23 cellular contexts compared by ENCODE assay signal in genomic region chr2:36339819-36340218, GRCh38. TPM values are rescaled to one million over a fixed set of nuclear protein-coding genes. Genes with fewer than 3 reads are reported as not detected.
A peak's percentile ranks its signal among the peaks of the same experiment; 100 is the strongest.
DNase-seq lines count a peak whose midpoint lies in the region; ATAC-seq and TF ChIP-seq lines count a peak whose summit lies in the region.
"Had no signal": no experiment of that assay in that cellular context is flagged by ENCODE, and none has a peak within 500 bp of the region (broad histone marks: within the 10 kb centered on the region; RNA-seq: fewer than 3 reads in every experiment).

No MANE protein-coding gene starts in this region.

- H3K4me3 ChIP-seq in mesenchymal stem cell (ENCODE audit: insufficient read depth in 1 of 2, low read depth in 1 of 2, low read length in 2 of 2), result no peak overlapping the region
- H3K4me3 ChIP-seq: heart left ventricle, upper lobe of right lung had no signal

- H2AK5ac ChIP-seq in mesenchymal stem cell (ENCODE audit: low read length, severe bottlenecking), result peak overlapping the region; percentile 10

- no peak for TF ChIP-seq RAD21 in Ishikawa (IDR thresholded peaks at IDR 0.05; ENCODE audit: low read depth)

- H3K4me1 Mint-ChIP-seq in activated T-helper 1 cell treated with anti-CD3 and anti-CD28 coated beads, Interleukin-12 subunit alpha, Interleukin-12 subunit beta, Interleukin-2, Interleukin-4 antibody, amounts not matched to agents 30 ng/mL and 10 ng/mL and 1 ng/mL, durations not matched to agents 14 hours and 24 hours and 36 hours (ENCODE audit: low read depth), result peaks cover 10% of the 10 kb centered on the region
- H3K4me1 Mint-ChIP-seq: IgD-negative memory B cell had no signal

- TF ChIP-seq CTCF in foreskin keratinocyte (conservative IDR thresholded peaks at IDR 0.05), result no peak

- H3K36me3 ChIP-seq in mesenchymal stem cell (ENCODE audit: control insufficient read depth in 1 of 2, insufficient read depth in 2 of 2, low read depth in 1 of 2, low read length in 2 of 2), result no peaks in the 10 kb centered on the region
- H3K36me3 ChIP-seq: heart left ventricle, upper lobe of right lung had no signal

- H3K79me1 ChIP-seq in mesenchymal stem cell (replicated peaks; ENCODE audit: low read length, poor library complexity, severe bottlenecking), result no peaks in the 10 kb centered on the region

- no peaks in the 10 kb centered on the region for H3K9me3 Mint-ChIP-seq in activated T-helper 1 cell treated with anti-CD3 and anti-CD28 coated beads, Interleukin-12 subunit alpha, Interleukin-12 subunit beta, Interleukin-2, Interleukin-4 antibody, amounts not matched to agents 30 ng/mL and 10 ng/mL and 1 ng/mL, durations not matched to agents 14 hours and 24 hours and 36 hours
- H3K9me3 Mint-ChIP-seq: CD4-positive, alpha-beta T cell; IgD-negative memory B cell; natural killer cell; stimulated activated naive CD8-positive, alpha-beta T cell treated with anti-CD3 and anti-CD28 coated beads, Interleukin-15, amount 100 ng/mL, for 72 hours had no signal

- peak; percentile 50 for DNase-seq in AG08395 (ENCODE audit: low spot score)
- DNase-seq in astrocyte of the hippocampus (ENCODE audit: low read depth, low spot score), result peak; percentile 64
- DNase-seq in mesenchymal stem cell, result no peak
- no peak for DNase-seq in substantia nigra (lab: John Stamatoyannopoulos, UW)
- DNase-seq in foreskin keratinocyte, result no peak
- no peak for DNase-seq in activated T-helper 1 cell treated with anti-CD3 and anti-CD28 coated beads, Interleukin-12 subunit alpha, Interleukin-12 subunit beta, Interleukin-2, Interleukin-4 antibody, amounts not matched to agents 30 ng/mL and 10 ng/mL and 1 ng/mL, durations not matched to agents 14 hours and 24 hours and 36 hours (ENCODE audit: low spot score)
- no peak for DNase-seq in cardiac septum (ENCODE audit: low spot score)
- DNase-seq: activated CD4-positive, alpha-beta T cell treated with anti-CD3 and anti-CD28 coated beads, Interleukin-2, amount 50 U/mL, for 1 hour; activated CD8-positive, alpha-beta memory T cell treated with anti-CD3 and anti-CD28 coated beads, Interleukin-2, amount 50 U/mL, for 48 hours; activated gamma-delta T cell treated with Interleukin-2 at 50 U/mL for 16 hours; amygdala; CD4-positive, alpha-beta T cell; effector CD8-positive, alpha-beta T cell; heart left ventricle; mammary epithelial cell; natural killer cell; NCI-H2029 treated with DMSO at 0.1 percent for 48 hours; SHP77; stimulated activated naive CD8-positive, alpha-beta T cell treated with anti-CD3 and anti-CD28 coated beads, Interleukin-15, amount 100 ng/mL, for 72 hours; upper lobe of right lung had no signal

- ATAC-seq in foreskin keratinocyte, result no peak
- ATAC-seq: esophagus mucosa; heart left ventricle; natural killer cell; stimulated activated naive CD8-positive, alpha-beta T cell treated with anti-CD3 and anti-CD28 coated beads, Interleukin-15, amount 100 ng/mL, for 72 hours; upper lobe of right lung had no signal

- WGBS in mesenchymal stem cell, result 43% methylated on average over 3 of the region's 4 CpGs

- no peaks in the 10 kb centered on the region for H3K36me3 Mint-ChIP-seq in activated T-helper 1 cell treated with anti-CD3 and anti-CD28 coated beads, Interleukin-12 subunit alpha, Interleukin-12 subunit beta, Interleukin-2, Interleukin-4 antibody, amounts not matched to agents 30 ng/mL and 10 ng/mL and 1 ng/mL, durations not matched to agents 14 hours and 24 hours and 36 hours (ENCODE audit: low read depth)
- H3K36me3 Mint-ChIP-seq: natural killer cell had no signal

- no peak overlapping the region for H2BK12ac ChIP-seq in mesenchymal stem cell (ENCODE audit: low read length in 2 of 2)

- peaks cover 14% of the 10 kb centered on the region for H3K27me3 Mint-ChIP-seq in activated T-helper 1 cell treated with anti-CD3 and anti-CD28 coated beads, Interleukin-12 subunit alpha, Interleukin-12 subunit beta, Interleukin-2, Interleukin-4 antibody, amounts not matched to agents 30 ng/mL and 10 ng/mL and 1 ng/mL, durations not matched to agents 14 hours and 24 hours and 36 hours (ENCODE audit: insufficient read depth)
- H3K27me3 Mint-ChIP-seq: CD4-positive, alpha-beta T cell had no signal

- peak overlapping the region in 1 of 2 experiments; percentile 6 for H3K4ac ChIP-seq in mesenchymal stem cell (ENCODE audit: low read depth in 1 of 2, low read length in 2 of 2)

- H3K27ac ChIP-seq in mesenchymal stem cell (ENCODE audit: low read length, poor library complexity, severe bottlenecking), result peak overlapping the region; percentile 96
- no peak overlapping the region for H3K27ac ChIP-seq in substantia nigra (ENCODE audit: low read depth, low read length, poor library complexity, severe bottlenecking)
- no peak overlapping the region for H3K27ac ChIP-seq in foreskin keratinocyte
- H3K27ac ChIP-seq: heart left ventricle, upper lobe of right lung had no signal

- no peak overlapping the region for H3K9ac ChIP-seq in mesenchymal stem cell (ENCODE audit: low read length)

- no peak overlapping the region for H3K4me2 ChIP-seq in mesenchymal stem cell (ENCODE audit: low read length, poor library complexity, severe bottlenecking)

- no peak overlapping the region for H2BK120ac ChIP-seq in mesenchymal stem cell (ENCODE audit: low read depth, low read length)

- H2BK5ac ChIP-seq in mesenchymal stem cell (ENCODE audit: low read depth, low read length, poor library complexity, severe bottlenecking), result peak overlapping the region; percentile 81

- no peak overlapping the region for H2AFZ ChIP-seq in mesenchymal stem cell (ENCODE audit: low read depth, low read length)

- intact Hi-C loops in activated T-helper 1 cell treated with anti-CD3 and anti-CD28 coated beads, Interleukin-12 subunit alpha, Interleukin-12 subunit beta, Interleukin-2, Interleukin-4 antibody, amounts not matched to agents 30 ng/mL and 10 ng/mL and 1 ng/mL, durations not matched to agents 14 hours and 24 hours and 36 hours (cut with micrococcal nuclease), result no loop called here
- intact Hi-C loops in cardiac septum (cut with DNase I), result no loop called here

- no peak overlapping the region for H3K23ac ChIP-seq in mesenchymal stem cell (ENCODE audit: low read length in 2 of 2)

- no peak overlapping the region for H3K18ac ChIP-seq in mesenchymal stem cell (ENCODE audit: low read depth in 1 of 2, low read length in 2 of 2)

- no peak overlapping the region for H4K91ac ChIP-seq in mesenchymal stem cell (ENCODE audit: low read length)

- H3K14ac ChIP-seq in mesenchymal stem cell (ENCODE audit: low read length in 2 of 2), result no peak overlapping the region

- peak; percentile 57; the same call in 1 of the 2 replicates for TF ChIP-seq EP300 in Ishikawa (IDR thresholded peaks at IDR 0.05; ENCODE audit: borderline replicate concordance)

- H3K4me1 ChIP-seq in mesenchymal stem cell (ENCODE audit: control insufficient read depth, insufficient read depth, low read depth, low read length), result peaks cover 9% of the 10 kb centered on the region
- peaks cover 13% of the 10 kb centered on the region for H3K4me1 ChIP-seq in foreskin keratinocyte
- H3K4me1 ChIP-seq: heart left ventricle, upper lobe of right lung had no signal

- no peak overlapping the region for H4K8ac ChIP-seq in mesenchymal stem cell (ENCODE audit: low read length)

- no peak overlapping the region for H3K4me3 Mint-ChIP-seq in activated T-helper 1 cell treated with anti-CD3 and anti-CD28 coated beads, Interleukin-12 subunit alpha, Interleukin-12 subunit beta, Interleukin-2, Interleukin-4 antibody, amounts not matched to agents 30 ng/mL and 10 ng/mL and 1 ng/mL, durations not matched to agents 14 hours and 24 hours and 36 hours
- H3K4me3 Mint-ChIP-seq: CD4-positive, alpha-beta T cell; IgD-negative memory B cell; natural killer cell; stimulated activated naive CD8-positive, alpha-beta T cell treated with anti-CD3 and anti-CD28 coated beads, Interleukin-15, amount 100 ng/mL, for 72 hours had no signal

- no peaks in the 10 kb centered on the region for H3K9me3 ChIP-seq in mesenchymal stem cell (ENCODE audit: control insufficient read depth, low read length)
- H3K9me3 ChIP-seq: heart left ventricle, upper lobe of right lung had no signal

- H2BK15ac ChIP-seq in mesenchymal stem cell (ENCODE audit: low read depth, poor library complexity, severe bottlenecking), result no peak overlapping the region

- no peak overlapping the region for H3K27ac Mint-ChIP-seq in activated T-helper 1 cell treated with anti-CD3 and anti-CD28 coated beads, Interleukin-12 subunit alpha, Interleukin-12 subunit beta, Interleukin-2, Interleukin-4 antibody, amounts not matched to agents 30 ng/mL and 10 ng/mL and 1 ng/mL, durations not matched to agents 14 hours and 24 hours and 36 hours
- H3K27ac Mint-ChIP-seq: CD4-positive, alpha-beta T cell; IgD-negative memory B cell; natural killer cell; stimulated activated naive CD8-positive, alpha-beta T cell treated with anti-CD3 and anti-CD28 coated beads, Interleukin-15, amount 100 ng/mL, for 72 hours had no signal

- no peaks in the 10 kb centered on the region for H3K27me3 ChIP-seq in mesenchymal stem cell (ENCODE audit: control insufficient read depth in 1 of 2, insufficient read depth in 1 of 2, low read length in 2 of 2)
- no peaks in the 10 kb centered on the region for H3K27me3 ChIP-seq in foreskin keratinocyte
- H3K27me3 ChIP-seq: upper lobe of right lung had no signal

RNA-seq across cellular contexts. Expression of gene CRIM1, which starts 15.8 kb away (rescaled TPM):
- polyA plus RNA-seq in mesenchymal stem cell (2013, experiment 1 of 2), result 70.6 TPM
- polyA plus RNA-seq in mesenchymal stem cell (2013, experiment 2 of 2), result 70.6 TPM
- total RNA-seq in foreskin keratinocyte, result 76.8 and 99.4 TPM in 2 replicates
- 11.7 and 19.3 TPM in 2 replicates for polyA plus RNA-seq in foreskin keratinocyte
- total RNA-seq in activated T-helper 1 cell treated with anti-CD3 and anti-CD28 coated beads, Interleukin-12 subunit alpha, Interleukin-12 subunit beta, Interleukin-2, Interleukin-4 antibody, amounts not matched to agents 30 ng/mL and 10 ng/mL and 1 ng/mL, durations not matched to agents 14 hours and 24 hours and 36 hours, result 15.3 and 17.6 TPM in 2 replicates
- 125 TPM for total RNA-seq in cardiac septum

Comparison
In these comparisons a context has a peak if more than half of its experiments do, and no peak if none do; other contexts are left out.
1. DNase-seq: peak in AG08395 (single experiment) and astrocyte of the hippocampus (single experiment); none in mesenchymal stem cell (single experiment), substantia nigra (0 of 49), foreskin keratinocyte (0 of 2), activated T-helper 1 cell treated with anti-CD3 and anti-CD28 coated beads, Interleukin-12 subunit alpha, Interleukin-12 subunit beta, Interleukin-2, Interleukin-4 antibody, amounts not matched to agents 30 ng/mL and 10 ng/mL and 1 ng/mL, durations not matched to agents 14 hours and 24 hours and 36 hours (single experiment) and cardiac septum (single experiment).